In genomic region chr6:98839788-98840361, GRCh38 we compare ENCODE assay signal across 10 cellular contexts. TPM values are rescaled to one million over a fixed set of nuclear protein-coding genes. Genes with fewer than 3 reads are reported as not detected.
DNase-seq lines count a peak whose midpoint lies in the region; ATAC-seq and TF ChIP-seq lines count a peak whose summit lies in the region.
"Had no signal": no experiment of that assay in that cellular context is flagged by ENCODE, and none has a peak within 500 bp of the region (broad histone marks: within the 10 kb centered on the region; RNA-seq: fewer than 3 reads in every experiment).

No MANE protein-coding gene starts in this region.

- H3K27ac ChIP-seq in thyroid gland = no peak overlapping the region

- peaks cover 78% of the 10 kb centered on the region for H3K27me3 ChIP-seq in thyroid gland

- peaks cover 13 to 22% of the 10 kb centered on the region in 2 donors for H3K4me1 ChIP-seq in thyroid gland

- intact Hi-C loops in thyroid gland (cut with DNase I) = no loop called here

- no peaks in the 10 kb centered on the region for H3K9me3 ChIP-seq in thyroid gland

- WGBS in thyroid gland, 2 donors = 17 to 24% methylated on average over 5 of the region's 5 CpGs

- DNase-seq in GM13977 (ENCODE audit: low spot score) = no peak
- peak; percentile 44 for DNase-seq in NCI-H146 (lab: John Stamatoyannopoulos, UW)
- DNase-seq in ecto neural progenitor cell (ENCODE audit: low spot score) = peak; percentile 50
- peak; percentile 92 for DNase-seq in pons (ENCODE audit: low spot score)
- DNase-seq in germinal center (ENCODE audit: low spot score) = no peak
- DNase-seq in thyroid gland = no peak
- DNase-seq: activated T-cell treated with anti-CD3 and anti-CD28 coated beads, Interleukin-2, amount 50 U/mL, for 48 hours; stimulated activated CD4-positive, alpha-beta T cell treated with anti-CD3 and anti-CD28 coated beads, Interleukin-4, amount 100 ng/mL, for 24 hours had no signal

- ATAC-seq in GM18519 (IDR thresholded peaks at IDR 0.05; ENCODE audit: low FRiP score, unreplicated experiment) (no peak), GM21423 (IDR thresholded peaks at IDR 0.05; ENCODE audit: unreplicated experiment) (no peak)

- H3K36me3 ChIP-seq in thyroid gland = no peaks in the 10 kb centered on the region

- TF ChIP-seq POLR2A in thyroid gland (IDR thresholded peaks at IDR 0.05) = no peak

- in situ Hi-C loops in GM13977 (cut with MboI; ENCODE audit: low pct_unique_long_range_greater_than_20kb, low sequenced_read_pairs, unreplicated experiment) = loop anchor here (25.0 kb wide), 2 partner anchors 772 to 1622 kb away; partner anchors contain the start of genes PRDM13 and SIM1

- H3K4me3 ChIP-seq in thyroid gland (replicated peaks in 1 of 3) = no peak overlapping the region

- peak; percentile 46 for TF ChIP-seq CTCF in GM13977 (IDR thresholded peaks at IDR 0.05; ENCODE audit: extremely low read depth, insufficient read depth, missing control alignments)
- TF ChIP-seq CTCF in thyroid gland (IDR thresholded peaks at IDR 0.05) = no peak

RNA-seq across cellular contexts. Expression of gene POU3F2, which starts 5.5 kb away (rescaled TPM):
- not detected for total RNA-seq in thyroid gland

Comparison
In these comparisons a context has a peak if more than half of its experiments do, and no peak if none do; other contexts are left out.
1. DNase-seq: peak in NCI-H146 (single experiment), ecto neural progenitor cell (single experiment) and pons (single experiment); none in GM13977 (single experiment), germinal center (single experiment) and thyroid gland (0 of 2).